8 cellular contexts compared by ENCODE assay signal in genomic region chr20:36460648-36461599, GRCh38.
DNase-seq lines count a peak whose midpoint lies in the region; ATAC-seq lines count a peak whose summit lies in the region.

No MANE protein-coding gene starts in this region.

- ATAC-seq in GM19035 (IDR thresholded peaks at IDR 0.05; ENCODE audit: unreplicated experiment) (peak; percentile 64), HG03280 (IDR thresholded peaks at IDR 0.05; ENCODE audit: unreplicated experiment) (peak; percentile 77)

- DNase-seq in AG20443 (ENCODE audit: low spot score) (peak; percentile 100), NCI-H345 treated with DMSO at 0.1 percent for 48 hours (lab: John Stamatoyannopoulos, UW; ENCODE audit: unreplicated experiment) (peak; percentile 98), cerebellar cortex (ENCODE audit: low spot score) (peak; percentile 85), kidney glomerular epithelial cell (lab: John Stamatoyannopoulos, UW) (peak; percentile 70)
- DNase-seq in activated CD4-positive, alpha-beta T cell treated with anti-CD3 and anti-CD28 coated beads for 1 hour, result peak; percentile 82
- peak; percentile 92 for DNase-seq in stimulated activated CD4-positive, alpha-beta T cell treated with anti-CD3 and anti-CD28 coated beads, Interleukin-15, amount 100 ng/mL, for 24 hours

Comparison
In these comparisons a context has a peak if more than half of its experiments do, and no peak if none do; other contexts are left out.
1. Peak in every context shown above with its lines: DNase-seq and ATAC-seq.